In the genomic region with DNA sequence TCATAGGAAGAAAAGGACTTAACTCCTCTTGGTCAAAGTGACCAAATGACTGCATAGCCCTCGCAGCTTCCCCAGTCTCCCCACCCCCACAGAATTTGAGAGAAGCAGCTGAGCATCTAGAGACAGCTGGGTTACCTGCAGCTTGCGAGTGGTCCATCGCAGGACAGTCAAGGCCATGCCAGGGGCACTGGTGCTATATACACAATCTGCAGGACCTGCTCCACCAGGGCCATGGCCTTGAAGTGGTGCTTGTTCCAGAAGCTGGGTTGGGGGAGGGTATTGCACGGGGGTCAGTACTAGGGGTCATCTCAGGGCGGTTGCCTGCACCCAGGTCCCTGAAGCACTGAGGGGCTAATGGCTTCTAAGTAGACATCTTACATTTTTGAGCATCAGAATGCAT, we compare ENCODE assay signal across 25 cellular contexts. TPM values are rescaled to one million over a fixed set of nuclear protein-coding genes. Genes with fewer than 3 reads are reported as not detected.
DNase-seq lines count a peak whose midpoint lies in the region; ATAC-seq, FAIRE-seq and TF ChIP-seq lines count a peak whose summit lies in the region.
"Had no signal": no experiment of that assay in that cellular context is flagged by ENCODE, and none has a peak within 500 bp of the region (broad histone marks: within the 10 kb centered on the region; RNA-seq: fewer than 3 reads in every experiment).

No MANE protein-coding gene starts in this region.

- peak overlapping the region in 1 of 10 donors; percentile 66 for H3K27ac Mint-ChIP-seq in naive thymus-derived CD8-positive, alpha-beta T cell
- H3K27ac Mint-ChIP-seq: CD4-positive, alpha-beta T cell had no signal

- no peak for FAIRE-seq in A549 (lab: Jason Lieb, UNC)
- FAIRE-seq in GM12892 (lab: Jason Lieb, UNC), result no peak
- FAIRE-seq in GM12878 (lab: Jason Lieb, UNC), result no peak
- FAIRE-seq: HTR-8/SVneo had no signal

- no peaks in the 10 kb centered on the region for H3K79me2 ChIP-seq in GM12878 (ENCODE audit: control insufficient read depth, insufficient read depth, low read length)

- TF ChIP-seq EP300 in A549 (IDR thresholded peaks at IDR 0.05), result no peak
- no peak for TF ChIP-seq EP300 in GM12878 (IDR thresholded peaks at IDR 0.05; ENCODE audit: borderline replicate concordance in 1 of 2, control insufficient read depth in 1 of 2, low read depth in 2 of 2, low read length in 2 of 2)

- H3K4me3 ChIP-seq in A549, result no peak overlapping the region
- no peak overlapping the region for H3K4me3 ChIP-seq in GM12878
- H3K4me3 ChIP-seq: BLaER1, GM23248 had no signal

- H2AFZ ChIP-seq in GM12878 (ENCODE audit: control insufficient read depth, low read depth, low read length), result no peak overlapping the region
- H2AFZ ChIP-seq: GM23248 had no signal

- H3K9ac ChIP-seq in GM12878 (ENCODE audit: control insufficient read depth, insufficient read depth, low read length), result no peak overlapping the region
- H3K9ac ChIP-seq: BLaER1, GM23248 had no signal

- TF ChIP-seq CTCF in A549 (IDR thresholded peaks at IDR 0.05) (no peak), GM12878 (IDR thresholded peaks at IDR 0.05 in 2 of 3, conservative IDR thresholded peaks at IDR 0.05 in 1 of 3; ENCODE audit: control insufficient read depth in 2 of 3, extremely low read depth in 1 of 3, insufficient read depth in 1 of 3, low read depth in 3 of 3, low read length in 3 of 3) (no peak)

- no TSS peak for BruUV-seq in GM12878 (replicated peaks; lab: Mats Ljungman, UMichigan)

- H4K20me1 ChIP-seq in GM12878 (ENCODE audit: control insufficient read depth, insufficient read depth), result no peaks in the 10 kb centered on the region

- peaks cover 0 to 35% (median 3%) of the 10 kb centered on the region in 3 donors for H3K36me3 Mint-ChIP-seq in naive thymus-derived CD8-positive, alpha-beta T cell
- H3K36me3 Mint-ChIP-seq: IgD-negative memory B cell had no signal

- H3K4me2 ChIP-seq in A549, result no peak overlapping the region
- no peak overlapping the region for H3K4me2 ChIP-seq in GM12878 (ENCODE audit: control insufficient read depth, insufficient read depth)
- H3K4me2 ChIP-seq: BLaER1 had no signal

- no peak overlapping the region for H3K4me3 Mint-ChIP-seq in naive thymus-derived CD8-positive, alpha-beta T cell
- H3K4me3 Mint-ChIP-seq: CD4-positive, alpha-beta T cell; IgD-negative memory B cell had no signal

- peaks cover 22 to 26% of the 10 kb centered on the region in 2 experiments; a peak in 3 of 4 replicates for H3K36me3 ChIP-seq in GM12878 (ENCODE audit: control insufficient read depth in 2 of 2, insufficient read depth in 2 of 2, low read length in 1 of 2)

- H3K27me3 Mint-ChIP-seq in naive thymus-derived CD8-positive, alpha-beta T cell, result no peaks in the 10 kb centered on the region
- H3K27me3 Mint-ChIP-seq: CD4-positive, alpha-beta T cell; IgD-negative memory B cell had no signal

- no peaks in the 10 kb centered on the region for H3K4me1 ChIP-seq in A549
- H3K4me1 ChIP-seq in GM12878 (ENCODE audit: control insufficient read depth, insufficient read depth, low read length), result no peaks in the 10 kb centered on the region
- H3K4me1 ChIP-seq: BLaER1 had no signal

- RAD21 ChIA-PET in GM12878 (lab: Charles Lee; ENCODE audit: unreplicated experiment), result no interaction called here

- no peaks in the 10 kb centered on the region for H3K27me3 ChIP-seq in GM12878 (replicated peaks in 1 of 2; ENCODE audit: control insufficient read depth in 2 of 2, insufficient read depth in 2 of 2, low read length in 1 of 2)
- H3K27me3 ChIP-seq: BLaER1 had no signal

- CTCF ChIA-PET in A549 (lab: Yijun Ruan, JAX) (interaction anchor here (1.3 kb wide), 1 partner anchor 21 kb away, joined by 3 read pairs; no protein-coding TSS in a partner anchor), GM12878 (lab: Yijun Ruan, JAX) (interaction anchor here (1.2 kb wide), 1 partner anchor 386 kb away, joined by 3 read pairs; no protein-coding TSS in a partner anchor)

- TF ChIP-seq RAD21 in A549 (conservative IDR thresholded peaks at IDR 0.05 in 1 of 2, IDR thresholded peaks at IDR 0.05 in 1 of 2) (no peak), GM12878 (IDR thresholded peaks at IDR 0.05; ENCODE audit: insufficient read depth, low read depth, low read length) (no peak)

- ATAC-seq in A549 (peak; percentile 17 to 41; a peak in 5 of 6 replicates), GM12878 (peak; percentile 24; the same call in 2 of the 3 replicates), GM18502 (IDR thresholded peaks at IDR 0.05; ENCODE audit: poor library complexity, unreplicated experiment) (no peak)
- ATAC-seq in naive thymus-derived CD8-positive, alpha-beta T cell, result no peak

- H3K9me3 Mint-ChIP-seq in naive thymus-derived CD8-positive, alpha-beta T cell, result no peaks in the 10 kb centered on the region
- H3K9me3 Mint-ChIP-seq: CD4-positive, alpha-beta T cell; IgD-negative memory B cell had no signal

- DNase-seq in A549 (ENCODE audit: low read depth in 1 of 2, low spot score in 1 of 2) (no peak), GM12892 (ENCODE audit: insufficient read length) (no peak), NAMALWA (ENCODE audit: low spot score) (peak; percentile 1), GM12878 (ENCODE audit: low read depth, low spot score) (no peak), NCI-H2029 (lab: John Stamatoyannopoulos, UW) (no peak)
- DNase-seq in naive thymus-derived CD8-positive, alpha-beta T cell, result no peak
- DNase-seq: CD4-positive, alpha-beta T cell; COR-L47; GM23248; Kasumi-1; NCI-H1092; NCI-H1436; NCI-H187 treated with DMSO at 0.1 percent for 48 hours; NCI-H226; NCI-H510A treated with DMSO at 0.1 percent for 48 hours; NCI-H774; NK-92 treated with Interleukin-12 subunit alpha and Interleukin-12 subunit beta, amount 100 ng/mL, for 24 hours; SIG-M5; T-helper 1 cell; T-helper 9 cell had no signal

- H3K9me3 ChIP-seq in A549 (no peaks in the 10 kb centered on the region), GM12878 (replicated peaks; ENCODE audit: control insufficient read depth, insufficient read depth, low read length) (no peaks in the 10 kb centered on the region)
- H3K9me3 ChIP-seq: BLaER1 had no signal

- WGBS in A549 (ENCODE audit: missing lambda C conversion rate), result 75% methylated on average over 5 of the region's 5 CpGs
- 80% methylated on average over 5 of the region's 5 CpGs for WGBS in GM12878 (ENCODE audit: insufficient coverage, insufficient replicate concordance, low lambda C conversion rate, missing lambda C conversion rate)

- SMC1A ChIA-PET in GM12878 (lab: Charles Lee; ENCODE audit: uncharacterized antibody, unreplicated experiment), result no interaction called here

- intact Hi-C loops in GM12878 (cut with micrococcal nuclease; ENCODE audit: unreplicated experiment), result no loop called here

- POLR2A ChIA-PET in A549 (lab: Yijun Ruan, JAX) (no interaction called here), GM12878 (lab: Charles Lee) (no interaction called here)
- POLR2A ChIA-PET in naive thymus-derived CD8-positive, alpha-beta T cell (lab: Charles Lee), result no interaction called here

- in situ Hi-C loops in GM12878 (cut with MboI), result no loop called here

- TF ChIP-seq POLR2A in A549 (IDR thresholded peaks at IDR 0.05; ENCODE audit: low read length) (no peak), GM12892 (IDR thresholded peaks at IDR 0.05; ENCODE audit: low read depth, low read length) (peak; percentile 44; the same call in 1 of the 2 replicates), GM12878 (IDR thresholded peaks at IDR 0.05; ENCODE audit: low read depth, low read length) (peak; percentile 50; the same call in 1 of the 2 replicates)

- peaks cover 0 to 1% (median under 1%) of the 10 kb centered on the region in 4 donors for H3K4me1 Mint-ChIP-seq in naive thymus-derived CD8-positive, alpha-beta T cell

- H3K27ac ChIP-seq in A549, result no peak overlapping the region
- no peak overlapping the region for H3K27ac ChIP-seq in GM12878 (ENCODE audit: control insufficient read depth, insufficient read depth)
- H3K27ac ChIP-seq: BLaER1 had no signal

RNA-seq across cellular contexts. Expression of gene MRTO4, which starts 10.4 kb away (rescaled TPM):
- polyA plus RNA-seq in A549 (2011; rRNA removed) (52.1 and 66.4 TPM in 2 replicates), A549 (2017; fragmentation: RNase III; extraction: RNeasy Plus Mini Kit Qiagen cat#74134 plus additional on column Dnase treatment) (58.4 to 70.5 TPM (median 61.7 TPM) in 3 replicates), GM12878 (2011; rRNA removed) (50.6 and 56.8 TPM in 2 replicates), GM12878 (2014; fragmentation: Illumina TruSeq; extraction: Trizol) (73.3 and 82.6 TPM in 2 replicates), GM12878 (2014; fragmentation: Nextera tagmentation; extraction: Ambion mirVana) (10 to 100 TPM; 43.5 to 64.8 TPM), GM12878 (2014; rRNA removed) (67.3 and 70.8 TPM in 2 replicates), GM12878 (2016; fragmentation: Nextera tagmentation; extraction: Ambion mirVana) (10 to 100 TPM; 92.0 to 99.5 TPM)
- polyA plus RNA-seq in A549 (2012; cell fraction: cytosol; rRNA removed), result 65.2 and 67.3 TPM in 2 replicates
- 35.8 and 35.9 TPM in 2 replicates for polyA plus RNA-seq in A549 (2012; cell fraction: nucleus; rRNA removed)
- 22.0 and 29.2 TPM in 2 replicates for polyA minus RNA-seq in A549 (2011; rRNA and poly(A)+ RNA removed)
- polyA plus RNA-seq in GM12892 (2012; ENCODE audit: missing spikeins), result 40.4 TPM
- total RNA-seq in GM12878 (2013; cell fraction: nucleolus; rRNA removed), result 19.4 and 25.8 TPM in 2 replicates
- total RNA-seq in GM12878 (2014; rRNA removed) (64.1 and 64.7 TPM in 2 replicates), GM12878 (2014; rRNA removed; fragmentation: Illumina TruSeq; extraction: Trizol) (64.5 and 74.6 TPM in 2 replicates), GM12878 (2021) (72.1 and 74.7 TPM in 2 replicates)
- 19.9 TPM for polyA plus RNA-seq in GM12878 (2011; ENCODE audit: low read depth)
- polyA plus RNA-seq in GM12878 (2011; cell fraction: cytosol; rRNA removed), result 61.1 and 76.2 TPM in 2 replicates
- polyA plus RNA-seq in GM12878 (2011; cell fraction: nucleus; rRNA removed), result 23.5 and 31.4 TPM in 2 replicates
- polyA plus RNA-seq in GM12878 (2012), result 25.8 and 30.6 TPM in 2 replicates
- polyA minus RNA-seq in GM12878 (2011; rRNA and poly(A)+ RNA removed), result 29.5 and 38.2 TPM in 2 replicates
- 10.6 and 12.8 TPM in 2 replicates for polyA minus RNA-seq in GM12878 (2011; cell fraction: cytosol; rRNA and poly(A)+ RNA removed)
- polyA minus RNA-seq in GM12878 (2011; cell fraction: nucleus; rRNA and poly(A)+ RNA removed), result 7.7 and 25.0 TPM in 2 replicates
- total RNA-seq in naive thymus-derived CD8-positive, alpha-beta T cell, result 10 to 100 TPM; 27.6 to 38.0 TPM
- 10 to 100 TPM; 24.7 to 37.4 (median 34.7) TPM for polyA plus RNA-seq in naive thymus-derived CD8-positive, alpha-beta T cell

RNA-seq across cellular contexts. Expression of gene EMC1, which starts 10.7 kb away (rescaled TPM):
- 32.2 and 40.2 TPM in 2 replicates for polyA plus RNA-seq in A549 (2011; rRNA removed)
- 41.4 and 43.6 TPM in 2 replicates for polyA plus RNA-seq in A549 (2012; cell fraction: cytosol; rRNA removed)
- 151 and 182 TPM in 2 replicates for polyA plus RNA-seq in A549 (2012; cell fraction: nucleus; rRNA removed)
- 23.8 to 28.8 TPM (median 25.8 TPM) in 3 replicates for polyA plus RNA-seq in A549 (2017; fragmentation: RNase III; extraction: RNeasy Plus Mini Kit Qiagen cat#74134 plus additional on column Dnase treatment)
- 55.1 and 64.4 TPM in 2 replicates for polyA minus RNA-seq in A549 (2011; rRNA and poly(A)+ RNA removed)
- 16.1 TPM for polyA plus RNA-seq in GM12892 (2012; ENCODE audit: missing spikeins)
- 112 and 120 TPM in 2 replicates for total RNA-seq in GM12878 (2013; cell fraction: nucleolus; rRNA removed)
- 37.4 and 43.6 TPM in 2 replicates for total RNA-seq in GM12878 (2014; rRNA removed)
- total RNA-seq in GM12878 (2014; rRNA removed; fragmentation: Illumina TruSeq; extraction: Trizol), result 12.3 and 12.8 TPM in 2 replicates
- 37.0 and 40.7 TPM in 2 replicates for total RNA-seq in GM12878 (2021)
- polyA plus RNA-seq in GM12878 (2011; ENCODE audit: low read depth), result 14.5 TPM
- polyA plus RNA-seq in GM12878 (2011; rRNA removed), result 7.9 and 13.2 TPM in 2 replicates
- polyA plus RNA-seq in GM12878 (2011; cell fraction: cytosol; rRNA removed), result 18.4 and 24.1 TPM in 2 replicates
- 78.0 and 78.6 TPM in 2 replicates for polyA plus RNA-seq in GM12878 (2011; cell fraction: nucleus; rRNA removed)
- polyA plus RNA-seq in GM12878 (2012), result 20.2 and 20.5 TPM in 2 replicates
- polyA plus RNA-seq in GM12878 (2014; fragmentation: Illumina TruSeq; extraction: Trizol), result 21.7 and 25.2 TPM in 2 replicates
- 10 to 100 TPM; 12.2 to 12.8 TPM for polyA plus RNA-seq in GM12878 (2014; fragmentation: Nextera tagmentation; extraction: Ambion mirVana)
- 15.9 and 18.3 TPM in 2 replicates for polyA plus RNA-seq in GM12878 (2014; rRNA removed)
- 10 to 100 TPM; 33.5 to 35.4 TPM for polyA plus RNA-seq in GM12878 (2016; fragmentation: Nextera tagmentation; extraction: Ambion mirVana)
- polyA minus RNA-seq in GM12878 (2011; rRNA and poly(A)+ RNA removed), result 25.9 and 28.2 TPM in 2 replicates
- polyA minus RNA-seq in GM12878 (2011; cell fraction: cytosol; rRNA and poly(A)+ RNA removed), result 10.7 and 13.3 TPM in 2 replicates
- 23.0 and 39.4 TPM in 2 replicates for polyA minus RNA-seq in GM12878 (2011; cell fraction: nucleus; rRNA and poly(A)+ RNA removed)
- total RNA-seq in naive thymus-derived CD8-positive, alpha-beta T cell, result 10 to 100 TPM; 37.9 to 38.9 TPM
- 10 to 100 TPM; 16.1 to 22.4 (median 21.0) TPM for polyA plus RNA-seq in naive thymus-derived CD8-positive, alpha-beta T cell

RNA-seq across cellular contexts. Expression of gene AKR7A3, which starts 26.5 kb away (rescaled TPM):
- polyA plus RNA-seq in A549 (2011; rRNA removed), result 0.10 and 0.13 TPM in 2 replicates
- 0.22 and 0.25 TPM in 2 replicates for polyA plus RNA-seq in A549 (2012; cell fraction: cytosol; rRNA removed)
- polyA plus RNA-seq in A549 (2012; cell fraction: nucleus; rRNA removed), result 2.5 TPM in 2 replicates
- polyA plus RNA-seq in A549 (2017; fragmentation: RNase III; extraction: RNeasy Plus Mini Kit Qiagen cat#74134 plus additional on column Dnase treatment), result 0.17 to 0.24 TPM (median 0.21 TPM) in 3 replicates
- polyA minus RNA-seq in A549 (2011; rRNA and poly(A)+ RNA removed), result 0.12 and 0.19 TPM in 2 replicates
- 0.30 TPM for polyA plus RNA-seq in GM12892 (2012; ENCODE audit: missing spikeins)
- total RNA-seq in GM12878 (2013; cell fraction: nucleolus; rRNA removed), result 2.2 TPM in 2 replicates
- 0.22 and 0.73 TPM in 2 replicates for total RNA-seq in GM12878 (2014; rRNA removed)
- 0.22 and 0.23 TPM in 2 replicates for total RNA-seq in GM12878 (2014; rRNA removed; fragmentation: Illumina TruSeq; extraction: Trizol)
- 0.88 and 1.1 TPM in 2 replicates for total RNA-seq in GM12878 (2021)
- polyA plus RNA-seq in GM12878 (2011; ENCODE audit: low read depth), result 0.20 TPM
- 0.07 and 0.10 TPM in 2 replicates for polyA plus RNA-seq in GM12878 (2011; rRNA removed)
- polyA plus RNA-seq in GM12878 (2011; cell fraction: cytosol; rRNA removed), result 0.09 and 0.13 TPM in 2 replicates
- polyA plus RNA-seq in GM12878 (2011; cell fraction: nucleus; rRNA removed), result 0.76 and 1.3 TPM in 2 replicates
- polyA plus RNA-seq in GM12878 (2012), result 0.28 and 0.64 TPM in 2 replicates
- 0.12 TPM in 1 of 2 replicates, not detected in the other for polyA plus RNA-seq in GM12878 (2014; fragmentation: Illumina TruSeq; extraction: Trizol)
- polyA plus RNA-seq in GM12878 (2014; fragmentation: Nextera tagmentation; extraction: Ambion mirVana), result not detected
- 0.85 and 1.1 TPM in 2 replicates for polyA plus RNA-seq in GM12878 (2014; rRNA removed)
- polyA plus RNA-seq in GM12878 (2016; fragmentation: Nextera tagmentation; extraction: Ambion mirVana), result under 1 TPM; 0.23 to 0.28 TPM
- polyA minus RNA-seq in GM12878 (2011; rRNA and poly(A)+ RNA removed), result 0.21 TPM in 1 of 2 replicates, not detected in the other
- not detected in 2 replicates for polyA minus RNA-seq in GM12878 (2011; cell fraction: cytosol; rRNA and poly(A)+ RNA removed)
- 0.24 and 0.38 TPM in 2 replicates for polyA minus RNA-seq in GM12878 (2011; cell fraction: nucleus; rRNA and poly(A)+ RNA removed)
- 1 to 10 TPM in 1 of 2 experiments, under 1 TPM in 1; 0.96 to 1.5 TPM for total RNA-seq in naive thymus-derived CD8-positive, alpha-beta T cell
- polyA plus RNA-seq in naive thymus-derived CD8-positive, alpha-beta T cell, result under 1 TPM in 1 of 3 donors, not detected in 2; 0.08 TPM
- total RNA-seq: G401 had no signal

RNA-seq across cellular contexts. Expression of gene AKR7A2, which starts 49.9 kb away (rescaled TPM):
- polyA plus RNA-seq in A549 (2011; rRNA removed), result 22.2 and 27.2 TPM in 2 replicates
- 33.9 and 44.1 TPM in 2 replicates for polyA plus RNA-seq in A549 (2012; cell fraction: cytosol; rRNA removed)
- polyA plus RNA-seq in A549 (2012; cell fraction: nucleus; rRNA removed), result 31.1 and 35.7 TPM in 2 replicates
- polyA plus RNA-seq in A549 (2017; fragmentation: RNase III; extraction: RNeasy Plus Mini Kit Qiagen cat#74134 plus additional on column Dnase treatment), result 30.9 to 34.9 TPM (median 31.4 TPM) in 3 replicates
- 20.4 and 22.9 TPM in 2 replicates for polyA minus RNA-seq in A549 (2011; rRNA and poly(A)+ RNA removed)
- 29.5 TPM for polyA plus RNA-seq in GM12892 (2012; ENCODE audit: missing spikeins)
- total RNA-seq in GM12878 (2013; cell fraction: nucleolus; rRNA removed), result 18.7 and 23.4 TPM in 2 replicates
- total RNA-seq in GM12878 (2014; rRNA removed), result 56.2 and 62.2 TPM in 2 replicates
- total RNA-seq in GM12878 (2014; rRNA removed; fragmentation: Illumina TruSeq; extraction: Trizol), result 34.8 and 38.1 TPM in 2 replicates
- total RNA-seq in GM12878 (2021), result 58.0 and 61.2 TPM in 2 replicates
- polyA plus RNA-seq in GM12878 (2011; ENCODE audit: low read depth), result 16.0 TPM
- 25.2 and 37.3 TPM in 2 replicates for polyA plus RNA-seq in GM12878 (2011; rRNA removed)
- polyA plus RNA-seq in GM12878 (2011; cell fraction: cytosol; rRNA removed), result 55.9 and 62.9 TPM in 2 replicates
- 31.0 and 31.3 TPM in 2 replicates for polyA plus RNA-seq in GM12878 (2011; cell fraction: nucleus; rRNA removed)
- polyA plus RNA-seq in GM12878 (2012), result 27.4 and 42.6 TPM in 2 replicates
- polyA plus RNA-seq in GM12878 (2014; fragmentation: Illumina TruSeq; extraction: Trizol), result 12.1 and 27.8 TPM in 2 replicates
- polyA plus RNA-seq in GM12878 (2014; fragmentation: Nextera tagmentation; extraction: Ambion mirVana), result 1 to 10 TPM; 1.3 to 9.8 TPM
- polyA plus RNA-seq in GM12878 (2014; rRNA removed), result 68.7 and 70.2 TPM in 2 replicates
- 100 to 1,000 TPM; 104 to 114 TPM for polyA plus RNA-seq in GM12878 (2016; fragmentation: Nextera tagmentation; extraction: Ambion mirVana)
- polyA minus RNA-seq in GM12878 (2011; rRNA and poly(A)+ RNA removed), result 14.8 and 28.4 TPM in 2 replicates
- 12.7 and 13.4 TPM in 2 replicates for polyA minus RNA-seq in GM12878 (2011; cell fraction: cytosol; rRNA and poly(A)+ RNA removed)
- 7.3 and 11.5 TPM in 2 replicates for polyA minus RNA-seq in GM12878 (2011; cell fraction: nucleus; rRNA and poly(A)+ RNA removed)
- 10 to 100 TPM; 24.8 to 27.7 TPM for total RNA-seq in naive thymus-derived CD8-positive, alpha-beta T cell
- 100 to 1,000 TPM in 2 of 3 donors, 10 to 100 TPM in 1; 99.3 to 116 (median 115) TPM for polyA plus RNA-seq in naive thymus-derived CD8-positive, alpha-beta T cell

RNA-seq across cellular contexts. Expression of gene SLC66A1, which starts 50.1 kb away (rescaled TPM):
- polyA plus RNA-seq in A549 (2011; rRNA removed) (5.6 and 8.1 TPM in 2 replicates), A549 (2017; fragmentation: RNase III; extraction: RNeasy Plus Mini Kit Qiagen cat#74134 plus additional on column Dnase treatment) (11.1 to 12.8 TPM (median 12.6 TPM) in 3 replicates), GM12878 (2011; rRNA removed) (4.0 and 8.2 TPM in 2 replicates), GM12878 (2014; fragmentation: Illumina TruSeq; extraction: Trizol) (3.4 and 7.3 TPM in 2 replicates), GM12878 (2014; fragmentation: Nextera tagmentation; extraction: Ambion mirVana) (1 to 10 TPM in 1 of 2 experiments, under 1 TPM in 1; 0.58 to 1.8 TPM), GM12878 (2014; rRNA removed) (21.4 and 22.0 TPM in 2 replicates), GM12878 (2016; fragmentation: Nextera tagmentation; extraction: Ambion mirVana) (10 to 100 TPM; 12.1 to 12.8 TPM)
- 15.8 and 21.1 TPM in 2 replicates for polyA plus RNA-seq in A549 (2012; cell fraction: cytosol; rRNA removed)
- polyA plus RNA-seq in A549 (2012; cell fraction: nucleus; rRNA removed), result 22.9 and 26.1 TPM in 2 replicates
- 6.4 TPM in 2 replicates for polyA minus RNA-seq in A549 (2011; rRNA and poly(A)+ RNA removed)
- 3.9 TPM for polyA plus RNA-seq in GM12892 (2012; ENCODE audit: missing spikeins)
- 17.7 and 21.0 TPM in 2 replicates for total RNA-seq in GM12878 (2013; cell fraction: nucleolus; rRNA removed)
- total RNA-seq in GM12878 (2014; rRNA removed) (15.3 and 19.7 TPM in 2 replicates), GM12878 (2014; rRNA removed; fragmentation: Illumina TruSeq; extraction: Trizol) (7.8 and 8.2 TPM in 2 replicates), GM12878 (2021) (15.3 and 15.5 TPM in 2 replicates)
- polyA plus RNA-seq in GM12878 (2011; ENCODE audit: low read depth), result 2.2 TPM
- 13.8 and 19.2 TPM in 2 replicates for polyA plus RNA-seq in GM12878 (2011; cell fraction: cytosol; rRNA removed)
- 12.3 and 14.7 TPM in 2 replicates for polyA plus RNA-seq in GM12878 (2011; cell fraction: nucleus; rRNA removed)
- 7.1 and 8.7 TPM in 2 replicates for polyA plus RNA-seq in GM12878 (2012)
- 6.9 and 11.3 TPM in 2 replicates for polyA minus RNA-seq in GM12878 (2011; rRNA and poly(A)+ RNA removed)
- polyA minus RNA-seq in GM12878 (2011; cell fraction: cytosol; rRNA and poly(A)+ RNA removed), result 2.8 and 3.6 TPM in 2 replicates
- polyA minus RNA-seq in GM12878 (2011; cell fraction: nucleus; rRNA and poly(A)+ RNA removed), result 6.5 and 12.4 TPM in 2 replicates
- total RNA-seq in naive thymus-derived CD8-positive, alpha-beta T cell, result 1 to 10 TPM; 4.8 to 6.4 TPM
- 1 to 10 TPM; 3.1 to 4.3 (median 3.7) TPM for polyA plus RNA-seq in naive thymus-derived CD8-positive, alpha-beta T cell

Comparison
In these comparisons a context has a peak if more than half of its experiments do, and no peak if none do; other contexts are left out.
1. ATAC-seq: peak in A549 (2 of 2) and GM12878 (single experiment); none in GM18502 (single experiment) and naive thymus-derived CD8-positive, alpha-beta T cell (0 of 2).
2. Of the 24 proteins assayed by ChIP-seq in both GM12878 and A549: peak only in GM12878: POLR2A; only in A549: none; in both: none; in neither: 23.